Comparison of ENCODE assay signal across 23 cellular contexts in genomic region chr9:133924453-133924852, GRCh38.
A peak's percentile ranks its signal among the peaks of the same experiment; 100 is the strongest.
DNase-seq lines count a peak whose midpoint lies in the region; ATAC-seq and TF ChIP-seq lines count a peak whose summit lies in the region.
"Had no signal": no experiment of that assay in that cellular context is flagged by ENCODE, and none has a peak within 500 bp of the region (broad histone marks: within the 10 kb centered on the region; RNA-seq: fewer than 3 reads in every experiment).

No MANE protein-coding gene starts in this region.

- H3K27me3 ChIP-seq in MG63 (no peaks in the 10 kb centered on the region), transverse colon (no peaks in the 10 kb centered on the region), body of pancreas (no peaks in the 10 kb centered on the region)
- H3K27me3 ChIP-seq: BLaER1 treated with 17β-estradiol and CSF1 and Interleukin-3, amounts not matched to agents 10 nM and 100 nM had no signal

- TF ChIP-seq POLR2A in transverse colon (IDR thresholded peaks at IDR 0.05) (no peak), body of pancreas (IDR thresholded peaks at IDR 0.05) (no peak)

- POLR2A ChIA-PET in RWPE1 (lab: Yijun Ruan, JAX; ENCODE audit: low non-redundant PET): no interaction called here

- H3K9me3 ChIP-seq in MG63: no peaks in the 10 kb centered on the region
- no peaks in the 10 kb centered on the region for H3K9me3 ChIP-seq in transverse colon
- no peaks in the 10 kb centered on the region for H3K9me3 ChIP-seq in body of pancreas
- H3K9me3 ChIP-seq: BLaER1 treated with 17β-estradiol and CSF1 and Interleukin-3, amounts not matched to agents 10 nM and 100 nM; Caco-2 had no signal

- H3K4me3 ChIP-seq in choroid plexus epithelial cell (ENCODE audit: low read depth, low read length) (no peak overlapping the region), retinal pigment epithelial cell (ENCODE audit: low read length) (no peak overlapping the region), MG63 (no peak overlapping the region), transverse colon (no peak overlapping the region), body of pancreas (no peak overlapping the region)
- H3K4me3 ChIP-seq: BLaER1 treated with 17β-estradiol and CSF1 and Interleukin-3, amounts not matched to agents 10 nM and 100 nM had no signal

- H3K27ac ChIP-seq in RWPE1: peak overlapping the region; percentile 56
- no peak overlapping the region for H3K27ac ChIP-seq in transverse colon
- H3K27ac ChIP-seq in body of pancreas: no peak overlapping the region
- H3K27ac ChIP-seq: BLaER1 treated with 17β-estradiol and CSF1 and Interleukin-3, amounts not matched to agents 10 nM and 100 nM had no signal

- TF ChIP-seq EP300 in transverse colon (IDR thresholded peaks at IDR 0.05; ENCODE audit: low read depth): no peak

- TF ChIP-seq CTCF in RWPE1 (conservative IDR thresholded peaks at IDR 0.05; ENCODE audit: low read depth) (no peak), choroid plexus epithelial cell (conservative IDR thresholded peaks at IDR 0.05; ENCODE audit: low read depth, low read length) (peak; percentile 14), retinal pigment epithelial cell (conservative IDR thresholded peaks at IDR 0.05; ENCODE audit: low read depth, low read length) (peak; percentile 2), transverse colon (IDR thresholded peaks at IDR 0.05) (no peak), body of pancreas (IDR thresholded peaks at IDR 0.05) (no peak)

- no peak for ATAC-seq in body of pancreas
- ATAC-seq: Panc1, SK-N-SH treated with all-trans-retinoic acid at 6 μM for 48 hours had no signal

- DNase-seq in RWPE1 (ENCODE audit: low spot score): no peak
- no peak for DNase-seq in choroid plexus epithelial cell (ENCODE audit: low read depth)
- DNase-seq in left kidney (ENCODE audit: low read depth, low spot score): peak; percentile 35
- no peak for DNase-seq in retinal pigment epithelial cell (ENCODE audit: low read depth)
- no peak for DNase-seq in HUDEP-2 (lab: John Stamatoyannopoulos, UW; ENCODE audit: unreplicated experiment in 76 of 76)
- DNase-seq in MG63: no peak
- DNase-seq in transverse colon: no peak
- DNase-seq in body of pancreas: no peak
- DNase-seq: CD4-positive, alpha-beta memory T cell; DMS 273 treated with DMSO at 0.1 percent for 48 hours; DMS79 treated with DMSO at 0.1 percent for 48 hours; GOT3; KG1; MV-4-11; NCI-H1105 treated with DMSO at 0.1 percent for 48 hours; NCI-H2029 treated with DMSO at 0.1 percent for 48 hours; NCI-H226; NCI-H510A treated with DMSO at 0.1 percent for 48 hours; NCI-H748 treated with DMSO at 0.1 percent for 48 hours had no signal

- H3K4me1 ChIP-seq in transverse colon (no peaks in the 10 kb centered on the region), body of pancreas (peaks cover 56% of the 10 kb centered on the region)
- H3K4me1 ChIP-seq: Caco-2 had no signal

- 95% methylated on average over 5 of the region's 5 CpGs; no CpG with 5 or more reads in 1 of the 2 donors for WGBS in transverse colon (ENCODE audit: low coverage in 1 of 2), 2 donors
- WGBS in body of pancreas, 2 donors: 87 to 89% methylated on average over 4 to 5 of the region's 5 CpGs

- H3K36me3 ChIP-seq in MG63: 0 out of 2 replicates have a peak, but pooled peaks cover 3% of the 10 kb centered on the region
- H3K36me3 ChIP-seq in transverse colon: no peaks in the 10 kb centered on the region
- no peaks in the 10 kb centered on the region for H3K36me3 ChIP-seq in body of pancreas (replicated peaks in 1 of 2; ENCODE audit: insufficient read depth in 1 of 2, low read depth in 2 of 2)

- CTCF ChIA-PET in RWPE1 (lab: Yijun Ruan, JAX): interaction anchor here (0.8 to 1.1 kb wide), 2 partner anchors 15 to 69 kb away, joined by 3 to 5 read pairs; no protein-coding TSS in a partner anchor

- in situ Hi-C loops in transverse colon (cut with MboI; ENCODE audit: low pct_ligation_motif_present in 1 of 4, low pct_unique_long_range_greater_than_20kb in 1 of 4, low sequenced_read_pairs in 3 of 4): no loop called here

- intact Hi-C loops in transverse colon (cut with DNase I; ENCODE audit: low total_unique reads) (no loop called here), body of pancreas (cut with DNase I) (no loop called here)

Comparison
In these comparisons a context has a peak if more than half of its experiments do, and no peak if none do; other contexts are left out.
1. CTCF ChIP-seq: peak in choroid plexus epithelial cell (single experiment) and retinal pigment epithelial cell (single experiment); none in RWPE1 (single experiment), transverse colon (0 of 5) and body of pancreas (0 of 7).